ENCODE assay signal across 8 cellular contexts in the genomic region with DNA sequence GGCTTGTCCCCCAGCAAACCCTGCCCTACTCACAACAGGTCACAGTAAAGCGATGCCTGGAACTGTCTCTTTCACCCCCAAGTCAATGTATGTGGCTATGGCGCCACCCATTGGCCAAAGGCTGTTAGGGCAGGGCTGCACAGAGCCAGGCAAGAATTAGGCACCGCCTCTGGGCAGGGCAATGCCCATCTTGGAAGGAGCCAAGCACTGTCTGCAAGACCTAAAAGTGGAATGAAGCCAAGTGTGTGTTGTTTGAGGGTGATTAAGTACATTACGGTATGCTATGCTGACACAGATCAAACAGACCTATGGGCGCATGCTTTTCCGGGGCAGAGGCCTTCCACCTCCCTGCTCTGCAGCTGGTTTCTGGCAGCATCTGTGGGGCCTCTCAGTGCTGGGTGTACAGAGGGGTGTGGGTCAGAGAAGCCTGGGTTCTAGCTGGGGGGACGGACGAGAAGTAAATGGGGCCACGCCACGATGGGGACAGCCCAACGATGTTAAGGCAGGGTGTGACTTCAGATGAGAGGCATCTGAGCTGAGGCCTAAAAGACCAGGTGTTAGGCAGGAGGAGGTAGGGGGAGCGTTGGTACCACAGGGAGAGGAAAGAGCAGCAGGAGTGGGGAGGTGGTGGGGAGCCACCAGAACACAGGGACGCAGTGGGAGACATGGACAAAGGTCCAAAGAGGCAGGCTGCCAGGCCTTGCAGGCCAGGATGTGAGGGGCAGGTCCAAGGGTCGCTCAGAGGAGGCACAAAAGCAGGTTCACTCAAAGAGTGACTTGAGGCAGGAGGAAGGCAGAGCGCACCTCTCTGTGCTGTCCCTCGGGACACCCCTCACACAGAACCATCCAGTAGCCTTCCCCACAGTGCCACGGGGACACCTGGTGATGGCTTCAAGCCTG. TPM values are rescaled to one million over a fixed set of nuclear protein-coding genes. Genes with fewer than 3 reads are reported as not detected.
DNase-seq lines count a peak whose midpoint lies in the region; ATAC-seq, FAIRE-seq and TF ChIP-seq lines count a peak whose summit lies in the region.

No MANE protein-coding gene starts in this region.

- CTCF ChIA-PET in A549 (lab: Yijun Ruan, JAX), result interaction anchor here (0.6 to 17.9 kb wide), 22 partner anchors 8 to 143 kb away, joined by 3 to 250 read pairs (median 5); a partner anchor contains a TSS
- CTCF ChIA-PET in activated B cell treated with CpG ODN at 0.5 μM for 24 hours (lab: Charles Lee), result interaction anchor here (1.4 kb wide), 1 partner anchor 97 kb away, joined by 6 read pairs; no protein-coding TSS in a partner anchor
- CTCF ChIA-PET in HepG2 (lab: Yijun Ruan, JAX; ENCODE audit: low intra/inter-chr PET ratio, low total read pairs), result interaction anchor here (0.7 to 2.7 kb wide), 3 partner anchors 62 to 97 kb away, joined by 3 to 39 read pairs (median 3); no protein-coding TSS in a partner anchor

- H3K9me3 ChIP-seq in A549, result no peaks in the 10 kb centered on the region
- H3K9me3 ChIP-seq in HepG2 (ENCODE audit: low read length), result no peaks in the 10 kb centered on the region

- DNase-seq in A549 (ENCODE audit: low read depth in 1 of 2, low spot score in 1 of 2) (peak; percentile 66 to 89), NCI-H1694 treated with DMSO at 0.1 percent for 48 hours (lab: John Stamatoyannopoulos, UW) (peak; percentile 51), activated B cell treated with CpG ODN at 0.5 μM for 24 hours (peak; percentile 22), cerebellum (ENCODE audit: low spot score) (peak; percentile 58), HepG2 (ENCODE audit: low spot score) (peak; percentile 50)
- DNase-seq in stimulated activated CD8-positive, alpha-beta memory T cell treated with anti-CD3 and anti-CD28 coated beads, Interleukin-4, amount 100 ng/mL, for 1 hour (ENCODE audit: low read depth in 2 of 2, low spot score in 1 of 2), result peak; percentile 11 to 42

- no peak overlapping the region for H3K4me3 Mint-ChIP-seq in activated B cell treated with CpG ODN at 0.5 μM for 24 hours

- no peak for TF ChIP-seq EP300 in A549 (IDR thresholded peaks at IDR 0.05)
- TF ChIP-seq EP300 in HepG2 (IDR thresholded peaks at IDR 0.05; ENCODE audit: low read depth in 2 of 2, low read length in 2 of 2), result no peak
- TF ChIP-seq EP300 in HepG2 (CRISPR knock-in tag; IDR thresholded peaks at IDR 0.05; ENCODE audit: borderline replicate concordance), result no peak

- H3K4me2 ChIP-seq in A549 (peak overlapping the region; percentile 52), HepG2 (ENCODE audit: low read depth, low read length) (peak overlapping the region; percentile 44)

- no peak overlapping the region for H3K27ac Mint-ChIP-seq in activated B cell treated with CpG ODN at 0.5 μM for 24 hours

- peaks cover 19% of the 10 kb centered on the region for H3K4me1 ChIP-seq in A549
- H3K4me1 ChIP-seq in HepG2 (ENCODE audit: insufficient read depth, low read length), result peaks cover 12% of the 10 kb centered on the region

- no peaks in the 10 kb centered on the region for H3K27me3 Mint-ChIP-seq in activated B cell treated with CpG ODN at 0.5 μM for 24 hours

- in situ Hi-C loops in HepG2 (cut with HindIII; ENCODE audit: extremely low pct_ligation_motif_present, low pct_unique_long_range_greater_than_20kb), result loop anchor here (5.0 kb wide), 1 partner anchor 96 kb away; no protein-coding TSS in a partner anchor

- no peak overlapping the region for H2AFZ ChIP-seq in HepG2 (ENCODE audit: low read length)

- FAIRE-seq in A549 (lab: Jason Lieb, UNC), result no peak
- FAIRE-seq in HepG2 (lab: Jason Lieb, UNC), result peak; percentile 75

- intact Hi-C loops in activated B cell treated with CpG ODN at 0.5 μM for 24 hours (cut with micrococcal nuclease) (loop anchor here (1.0 kb wide), 1 partner anchor 97 kb away; no protein-coding TSS in a partner anchor), HepG2 (cut with micrococcal nuclease; ENCODE audit: unreplicated experiment) (loop anchor here (1.0 kb wide), 1 partner anchor 96 kb away; no protein-coding TSS in a partner anchor)

- H3K36me3 ChIP-seq in HepG2 (replicated peaks in 1 of 2; ENCODE audit: control insufficient read depth in 1 of 2, insufficient read depth in 2 of 2, low read length in 2 of 2), result peaks cover 9% of the 10 kb centered on the region in 2 experiments; a peak in 4 of 5 replicates

- TF ChIP-seq RAD21 in A549 (conservative IDR thresholded peaks at IDR 0.05 in 1 of 2, IDR thresholded peaks at IDR 0.05 in 1 of 2), result peak; percentile 83 to 86
- peak; percentile 82 for TF ChIP-seq RAD21 in HepG2 (CRISPR knock-in tag; IDR thresholded peaks at IDR 0.05)

- H3K27me3 ChIP-seq in HepG2 (ENCODE audit: control insufficient read depth in 1 of 2, insufficient read depth in 2 of 2, low read length in 2 of 2), result no peaks in the 10 kb centered on the region

- peak; percentile 75 for TF ChIP-seq CTCF in A549 (IDR thresholded peaks at IDR 0.05)
- TF ChIP-seq CTCF in GM12873 (IDR thresholded peaks at IDR 0.05; ENCODE audit: insufficient read depth, low read depth, low read length, missing control alignments), result peak; percentile 88
- TF ChIP-seq CTCF in activated B cell treated with CpG ODN at 0.5 μM for 24 hours (IDR thresholded peaks at IDR 0.05), result no peak
- peak; percentile 98 for TF ChIP-seq CTCF in HepG2 (CRISPR knock-in tag; IDR thresholded peaks at IDR 0.05)

- peaks cover 6% of the 10 kb centered on the region; the same call in 1 of the 2 replicates for H4K20me1 ChIP-seq in HepG2 (ENCODE audit: insufficient read depth, low read length)

- 24% methylated on average over 15 of the region's 17 CpGs for WGBS in A549 (ENCODE audit: missing lambda C conversion rate)
- WGBS in HepG2 (ENCODE audit: low lambda C conversion rate), result 44% methylated on average over 16 of the region's 17 CpGs

- no TSS peak for BruUV-seq in HepG2 (replicated peaks; lab: Mats Ljungman, UMichigan)

- no peaks in the 10 kb centered on the region for H3K36me3 Mint-ChIP-seq in activated B cell treated with CpG ODN at 0.5 μM for 24 hours (ENCODE audit: low read depth)

- H3K79me2 ChIP-seq in HepG2 (ENCODE audit: insufficient read depth, low read length), result no peaks in the 10 kb centered on the region

- ATAC-seq in A549, result peak; percentile 86 to 93
- peak; percentile 71 for ATAC-seq in activated B cell treated with CpG ODN at 0.5 μM for 24 hours (ENCODE audit: low read depth)
- peak; percentile 79 for ATAC-seq in HepG2
- ATAC-seq in GM18498 (IDR thresholded peaks at IDR 0.05; ENCODE audit: unreplicated experiment), result no peak

- peaks cover 7% of the 10 kb centered on the region for H3K4me1 Mint-ChIP-seq in activated B cell treated with CpG ODN at 0.5 μM for 24 hours

- no peaks in the 10 kb centered on the region for H3K9me3 Mint-ChIP-seq in activated B cell treated with CpG ODN at 0.5 μM for 24 hours

- no peak overlapping the region for H3K9ac ChIP-seq in HepG2 (ENCODE audit: insufficient read depth, low read depth, low read length)

- TF ChIP-seq POLR2A in A549 (IDR thresholded peaks at IDR 0.05; ENCODE audit: low read length) (no peak), HepG2 (IDR thresholded peaks at IDR 0.05; ENCODE audit: insufficient read depth in 1 of 2, low read depth in 2 of 2, low read length in 2 of 2) (no peak)

- peak overlapping the region; percentile 43 to 77; a peak in 5 of 6 replicates for H3K27ac ChIP-seq in A549
- H3K27ac ChIP-seq in HepG2 (ENCODE audit: extremely low read length, insufficient read depth, low read length), result peak overlapping the region; percentile 17

- H3K4me3 ChIP-seq in A549, result no peak overlapping the region
- H3K4me3 ChIP-seq in HepG2 (replicated peaks in 1 of 3; ENCODE audit: insufficient read depth in 1 of 3, low read depth in 2 of 3, low read length in 3 of 3), result peak overlapping the region in 1 of 3 experiments; percentile 42; a peak in 2 of 6 replicates

- POLR2A ChIA-PET in A549 (lab: Yijun Ruan, JAX), result no interaction called here
- POLR2A ChIA-PET in activated B cell treated with CpG ODN at 0.5 μM for 24 hours (lab: Charles Lee), result no interaction called here
- POLR2A ChIA-PET in HepG2 (lab: Yijun Ruan, JAX), result interaction anchor here (1.0 kb wide), 1 partner anchor 97 kb away, joined by 3 read pairs; no protein-coding TSS in a partner anchor

TF ChIP-seq in A549, 52 proteins besides CTCF, POLR2A, EP300 and RAD21 (continues in another document):
- TF ChIP-seq SMC3 (IDR thresholded peaks at IDR 0.05) (peak; percentile 71), MAFK (IDR thresholded peaks at IDR 0.05; ENCODE audit: partially characterized antibody) (peak; percentile 35)

TF ChIP-seq in HepG2, 621 proteins besides CTCF, POLR2A, EP300 and RAD21 (continues in another document):
- TF ChIP-seq GATA4 (IDR thresholded peaks at IDR 0.05; ENCODE audit: borderline replicate concordance, low read depth), result no peak

RNA-seq across cellular contexts. Expression of a gene that starts 49.8 kb away (rescaled TPM):
- polyA plus RNA-seq in A549 (2011; rRNA removed), result 49.6 and 50.9 TPM in 2 replicates
- 143 and 151 TPM in 2 replicates for polyA plus RNA-seq in A549 (2012; cell fraction: cytosol; rRNA removed)
- polyA plus RNA-seq in A549 (2012; cell fraction: nucleus; rRNA removed), result 130 and 149 TPM in 2 replicates
- 46.1 to 53.6 TPM (median 48.0 TPM) in 3 replicates for polyA plus RNA-seq in A549 (2017; fragmentation: RNase III; extraction: RNeasy Plus Mini Kit Qiagen cat#74134 plus additional on column Dnase treatment)
- 32.2 and 33.2 TPM in 2 replicates for polyA minus RNA-seq in A549 (2011; rRNA and poly(A)+ RNA removed)
- total RNA-seq in activated B cell treated with CpG ODN at 0.5 μM for 24 hours, result 12.3 and 12.7 TPM in 2 replicates
- total RNA-seq in cerebellum, result 23.2 TPM
- 33.0 and 43.2 TPM in 2 replicates for total RNA-seq in HepG2 (2016; rRNA removed; fragmentation: Illumina TruSeq; extraction: Trizol)
- total RNA-seq in HepG2 (2016; cell fraction: cytosol; rRNA removed; fragmentation: Illumina TruSeq; extraction: Trizol; ENCODE audit: low read depth), result 11.5 and 12.1 TPM in 2 replicates
- 34.5 and 39.6 TPM in 2 replicates for total RNA-seq in HepG2 (2016; cell fraction: insoluble cytoplasmic fraction; rRNA removed; fragmentation: Illumina TruSeq; extraction: Trizol)
- 19.5 and 22.7 TPM in 2 replicates for total RNA-seq in HepG2 (2016; cell fraction: membrane; rRNA removed; fragmentation: Illumina TruSeq; extraction: Trizol)
- 16.0 and 18.3 TPM in 2 replicates for total RNA-seq in HepG2 (2016; cell fraction: nucleus; rRNA removed; fragmentation: Illumina TruSeq; extraction: Trizol)
- 47.6 and 55.8 TPM in 2 replicates for polyA plus RNA-seq in HepG2 (2011; rRNA removed)
- polyA plus RNA-seq in HepG2 (2011; cell fraction: cytosol; rRNA removed), result 41.0 and 59.2 TPM in 2 replicates
- polyA plus RNA-seq in HepG2 (2011; cell fraction: nucleus; rRNA removed), result 29.4 and 30.1 TPM in 2 replicates
- polyA plus RNA-seq in HepG2 (2012), result 30.1 and 36.4 TPM in 2 replicates
- polyA plus RNA-seq in HepG2 (2016; cell fraction: cytosol; fragmentation: Illumina TruSeq; extraction: Trizol; ENCODE audit: low read depth), result 25.5 and 27.1 TPM in 2 replicates
- polyA plus RNA-seq in HepG2 (2016; cell fraction: insoluble cytoplasmic fraction; fragmentation: Illumina TruSeq; extraction: Trizol; ENCODE audit: low read depth), result 80.5 and 96.2 TPM in 2 replicates
- polyA plus RNA-seq in HepG2 (2016; cell fraction: membrane; fragmentation: Illumina TruSeq; extraction: Trizol; ENCODE audit: low read depth), result 36.8 and 37.9 TPM in 2 replicates
- 47.6 and 48.4 TPM in 2 replicates for polyA plus RNA-seq in HepG2 (2016; cell fraction: nucleus; fragmentation: Illumina TruSeq; extraction: Trizol; ENCODE audit: insufficient read depth, low read depth)
- 55.4 and 66.9 TPM in 2 replicates for polyA minus RNA-seq in HepG2 (2011; rRNA and poly(A)+ RNA removed; ENCODE audit: low replicate concordance)
- 14.3 and 18.7 TPM in 2 replicates for polyA minus RNA-seq in HepG2 (2011; cell fraction: cytosol; rRNA and poly(A)+ RNA removed)
- 8.0 and 8.6 TPM in 2 replicates for polyA minus RNA-seq in HepG2 (2011; cell fraction: nucleus; rRNA and poly(A)+ RNA removed)

Comparison
In these comparisons a context has a peak if more than half of its experiments do, and no peak if none do; other contexts are left out.
1. DNase-seq: peak in every context shown above with its lines; median percentile 78 in A549; 58 in cerebellum; 51 in NCI-H1694 treated with DMSO at 0.1 percent for 48 hours; 50 in HepG2; 26 in stimulated activated CD8-positive, alpha-beta memory T cell treated with anti-CD3 and anti-CD28 coated beads, Interleukin-4, amount 100 ng/mL, for 1 hour; 22 in activated B cell treated with CpG ODN at 0.5 μM for 24 hours.